In genomic region chr1:154272217-154272998, GRCh38 we compare ENCODE assay signal across 1 cellular context.
A peak's percentile ranks its signal among the peaks of the same experiment; 100 is the strongest.
TF ChIP-seq lines count a peak whose summit lies in the region.

Gene HAX1 (plus strand): TSS chr1:154272629. CDS start chr1:154272724, 95 bp downstream.

TF ChIP-seq in K562, 482 proteins besides CTCF, POLR2A, EP300 and RAD21 (continued from another document and continues in another):
- TF ChIP-seq SFPQ (IDR thresholded peaks at IDR 0.05; ENCODE audit: low read depth, low read length) (no peak), ZNF324 (CRISPR knock-in tag; IDR thresholded peaks at IDR 0.05) (peak; percentile 45; the same call in 1 of the 2 replicates), MAZ (CRISPR knock-in tag; conservative IDR thresholded peaks at IDR 0.05 in 1 of 2, IDR thresholded peaks at IDR 0.05 in 1 of 2) (peak; percentile 71 to 88), ZBTB26 (CRISPR knock-in tag; IDR thresholded peaks at IDR 0.05) (peak; percentile 24; the same call in 1 of the 2 replicates), TEAD2 (tag; IDR thresholded peaks at IDR 0.05) (no peak), USF2 (CRISPR knock-in tag; IDR thresholded peaks at IDR 0.05) (no peak), RBM17 (IDR thresholded peaks at IDR 0.05; ENCODE audit: borderline replicate concordance, low read depth, low read length) (no peak), NFIX (CRISPR knock-in tag; IDR thresholded peaks at IDR 0.05; ENCODE audit: low read depth) (no peak), SPI1 (IDR thresholded peaks at IDR 0.05; ENCODE audit: borderline replicate concordance, low read depth, low read length) (peak; percentile 89), CREM (IDR thresholded peaks at IDR 0.05; ENCODE audit: low read depth) (peak; percentile 91), ZNF184 (CRISPR knock-in tag; IDR thresholded peaks at IDR 0.05) (no peak), E2F6 (IDR thresholded peaks at IDR 0.05; ENCODE audit: borderline replicate concordance in 1 of 2, extremely low read depth in 1 of 2, insufficient read depth in 1 of 2, insufficient read length in 1 of 2, low read depth in 1 of 2, low read length in 1 of 2, poor library complexity in 1 of 2, severe bottlenecking in 1 of 2) (no peak), ZNF41 (CRISPR knock-in tag; conservative IDR thresholded peaks at IDR 0.05) (no peak), POLR2G (IDR thresholded peaks at IDR 0.05; ENCODE audit: low read depth, low read length) (peak; percentile 81), TAF7 (tag; IDR thresholded peaks at IDR 0.05) (peak; percentile 61; the same call in 1 of the 2 replicates), SMARCA5 (IDR thresholded peaks at IDR 0.05) (no peak), ZEB2 (IDR thresholded peaks at IDR 0.05) (no peak), RHOXF2B (CRISPR knock-in tag; conservative IDR thresholded peaks at IDR 0.05) (no peak), XRCC3 (IDR thresholded peaks at IDR 0.05) (no peak), ATF1 (CRISPR knock-in tag; IDR thresholded peaks at IDR 0.05) (no peak), ATF1 (tag; IDR thresholded peaks at IDR 0.05) (peak; percentile 94), KLF16 (IDR thresholded peaks at IDR 0.05) (peak; percentile 43; the same call in 1 of the 2 replicates), ZNF551 (CRISPR knock-in tag; IDR thresholded peaks at IDR 0.05) (no peak), TOE1 (IDR thresholded peaks at IDR 0.05; ENCODE audit: borderline replicate concordance) (0 out of 2 replicates have a peak, but pooled peaks have one; percentile 52), TOE1 (CRISPR knock-in tag; IDR thresholded peaks at IDR 0.05; ENCODE audit: borderline replicate concordance, low read depth) (no peak), NFE2L1 (tag; IDR thresholded peaks at IDR 0.05; ENCODE audit: borderline replicate concordance, low read depth) (no peak), TRIM25 (IDR thresholded peaks at IDR 0.05; ENCODE audit: borderline replicate concordance) (no peak), NEUROD1 (IDR thresholded peaks at IDR 0.05; ENCODE audit: borderline replicate concordance, low read depth, low read length, partially characterized antibody) (peak; percentile 29), ZNF77 (CRISPR knock-in tag; IDR thresholded peaks at IDR 0.05) (no peak), CHD4 (IDR thresholded peaks at IDR 0.05; ENCODE audit: insufficient read depth, insufficient replicate concordance, low read depth, low read length, poor library complexity, severe bottlenecking) (no peak), MAFG (tag; conservative IDR thresholded peaks at IDR 0.05) (0 out of 2 replicates have a peak, but pooled peaks have one; percentile 11), ZNF655 (CRISPR knock-in tag; IDR thresholded peaks at IDR 0.05) (no peak), ZNF609 (CRISPR knock-in tag; IDR thresholded peaks at IDR 0.05; ENCODE audit: borderline replicate concordance) (no peak; the same call in 1 of the 2 replicates), GATAD2A (IDR thresholded peaks at IDR 0.05) (no peak), NCOA1 (IDR thresholded peaks at IDR 0.05; ENCODE audit: low read depth) (peak; percentile 53), NFXL1 (CRISPR knock-in tag; IDR thresholded peaks at IDR 0.05) (no peak), SAFB2 (IDR thresholded peaks at IDR 0.05; ENCODE audit: borderline replicate concordance, low read depth, low read length, severe bottlenecking) (no peak), SOX6 (IDR thresholded peaks at IDR 0.05) (peak; percentile 54; the same call in 1 of the 2 replicates), RBFOX2 (IDR thresholded peaks at IDR 0.05; ENCODE audit: low read depth, low read length) (peak; percentile 81), ATF7 (IDR thresholded peaks at IDR 0.05) (peak; percentile 86), RBM34 (IDR thresholded peaks at IDR 0.05; ENCODE audit: borderline replicate concordance, insufficient read depth, low read length) (no peak), VEZF1 (CRISPR knock-in tag; IDR thresholded peaks at IDR 0.05) (peak; percentile 85), RBM15 (IDR thresholded peaks at IDR 0.05; ENCODE audit: insufficient read depth, low read length) (no peak), GABPB1 (CRISPR knock-in tag; IDR thresholded peaks at IDR 0.05) (peak; percentile 87), KHSRP (IDR thresholded peaks at IDR 0.05) (no peak), BRF2 (IDR thresholded peaks at IDR 0.05; ENCODE audit: borderline replicate concordance, insufficient read depth, insufficient read length) (no peak), SMARCC2 (IDR thresholded peaks at IDR 0.05; ENCODE audit: low read depth) (0 out of 2 replicates have a peak, but pooled peaks have one; percentile 17), TFE3 (CRISPR knock-in tag; IDR thresholded peaks at IDR 0.05) (no peak)
